ENCODE assay signal across 8 cellular contexts in the genomic region with DNA sequence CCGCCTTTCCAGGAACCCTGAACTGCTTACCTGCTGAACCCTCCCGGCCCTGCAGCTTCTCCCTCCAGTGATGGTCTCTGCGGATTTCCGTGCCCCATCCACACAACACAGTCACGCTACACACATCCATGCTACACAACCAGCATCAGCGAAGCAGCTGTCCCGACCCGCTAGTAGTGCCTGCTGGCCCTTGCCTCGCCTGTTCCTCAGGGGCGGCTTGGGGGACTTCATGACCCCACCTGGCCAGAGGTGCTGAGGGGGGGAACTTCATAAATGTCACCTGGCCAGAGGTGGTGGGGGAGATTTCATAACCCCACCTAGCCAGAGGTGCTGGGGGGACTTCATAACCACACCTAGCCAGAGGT. TPM values are rescaled to one million over a fixed set of nuclear protein-coding genes. Genes with fewer than 3 reads are reported as not detected.
DNase-seq lines count a peak whose midpoint lies in the region; ATAC-seq, FAIRE-seq and TF ChIP-seq lines count a peak whose summit lies in the region.

No MANE protein-coding gene starts in this region.

- no peaks in the 10 kb centered on the region for H3K9me3 Mint-ChIP-seq in memory B cell

- H3K4me1 Mint-ChIP-seq in memory B cell = peaks cover 7% of the 10 kb centered on the region

- FAIRE-seq in GM12892 (lab: Jason Lieb, UNC) = no peak

- peaks cover 0 to 5% of the 10 kb centered on the region in 2 donors for H3K4me1 ChIP-seq in uterus

- peak; percentile 22 for ATAC-seq in HG03045 (IDR thresholded peaks at IDR 0.05; ENCODE audit: unreplicated experiment)
- ATAC-seq in memory B cell (ENCODE audit: low read depth) = no peak
- no peak for ATAC-seq in GM21737 (IDR thresholded peaks at IDR 0.05; ENCODE audit: unreplicated experiment)

- H3K36me3 ChIP-seq in brain microvascular endothelial cell (replicated peaks) (peaks cover 10% of the 10 kb centered on the region), uterus (no peaks in the 10 kb centered on the region)

- H3K27ac ChIP-seq in brain microvascular endothelial cell = peak overlapping the region; percentile 82
- peak overlapping the region; percentile 35 to 68 for H3K27ac ChIP-seq in uterus

- H3K9me3 ChIP-seq in uterus = no peaks in the 10 kb centered on the region

- intact Hi-C loops in uterus (cut with DNase I; ENCODE audit: low total_unique reads) = no loop called here

- H3K4me3 Mint-ChIP-seq in memory B cell = peak overlapping the region; percentile 88

- in situ Hi-C loops in brain microvascular endothelial cell (cut with HindIII; ENCODE audit: low pct_ligation_motif_present, low sequenced_read_pairs) = no loop called here

- peak overlapping the region; percentile 84 for H3K27ac Mint-ChIP-seq in memory B cell

- no peak for TF ChIP-seq CTCF in brain microvascular endothelial cell (IDR thresholded peaks at IDR 0.05; ENCODE audit: low read depth, low read length, missing control alignments)
- no peak for TF ChIP-seq CTCF in uterus (IDR thresholded peaks at IDR 0.05)

- DNase-seq in GM12892 (ENCODE audit: insufficient read length) (peak; percentile 24), brain microvascular endothelial cell (no peak), memory B cell (ENCODE audit: low spot score in 2 of 2) (no peak), uterus (no peak), foreskin melanocyte (no peak), A172 (ENCODE audit: low spot score) (no peak)

- TF ChIP-seq POLR2A in GM12892 (IDR thresholded peaks at IDR 0.05; ENCODE audit: low read depth, low read length) (no peak), uterus (IDR thresholded peaks at IDR 0.05) (no peak)

- peaks cover 4% of the 10 kb centered on the region for H3K36me3 Mint-ChIP-seq in memory B cell

- no peaks in the 10 kb centered on the region for H3K27me3 ChIP-seq in brain microvascular endothelial cell (replicated peaks)
- H3K27me3 ChIP-seq in uterus = no peaks in the 10 kb centered on the region

- peak overlapping the region; percentile 78 for H3K4me3 ChIP-seq in brain microvascular endothelial cell (ENCODE audit: low read depth, low read length)
- peak overlapping the region; percentile 52 to 74 for H3K4me3 ChIP-seq in uterus

- H3K27me3 Mint-ChIP-seq in memory B cell = no peaks in the 10 kb centered on the region

RNA-seq across cellular contexts. Expression of gene TUBGCP5, which starts 0.5 kb away (rescaled TPM):
- polyA plus RNA-seq in GM12892 (2012; ENCODE audit: missing spikeins) = 14.6 TPM
- total RNA-seq in uterus = 10 to 100 TPM; 12.3 to 41.1 (median 19.5) TPM
- 25.3 and 27.9 TPM in 2 replicates for total RNA-seq in A172 (2014; rRNA removed; shearing (Covaris generic))

RNA-seq across cellular contexts. Expression of gene CYFIP1, which starts 59.7 kb away (rescaled TPM):
- 28.7 TPM for polyA plus RNA-seq in GM12892 (2012; ENCODE audit: missing spikeins)
- total RNA-seq in uterus = 100 to 1,000 TPM in 2 of 4 donors, 10 to 100 TPM in 2; 61.5 to 145 (median 101) TPM
- total RNA-seq in A172 (2014; rRNA removed; shearing (Covaris generic)) = 78.1 and 81.4 TPM in 2 replicates
